22 cellular contexts compared by ENCODE assay signal in the genomic region with DNA sequence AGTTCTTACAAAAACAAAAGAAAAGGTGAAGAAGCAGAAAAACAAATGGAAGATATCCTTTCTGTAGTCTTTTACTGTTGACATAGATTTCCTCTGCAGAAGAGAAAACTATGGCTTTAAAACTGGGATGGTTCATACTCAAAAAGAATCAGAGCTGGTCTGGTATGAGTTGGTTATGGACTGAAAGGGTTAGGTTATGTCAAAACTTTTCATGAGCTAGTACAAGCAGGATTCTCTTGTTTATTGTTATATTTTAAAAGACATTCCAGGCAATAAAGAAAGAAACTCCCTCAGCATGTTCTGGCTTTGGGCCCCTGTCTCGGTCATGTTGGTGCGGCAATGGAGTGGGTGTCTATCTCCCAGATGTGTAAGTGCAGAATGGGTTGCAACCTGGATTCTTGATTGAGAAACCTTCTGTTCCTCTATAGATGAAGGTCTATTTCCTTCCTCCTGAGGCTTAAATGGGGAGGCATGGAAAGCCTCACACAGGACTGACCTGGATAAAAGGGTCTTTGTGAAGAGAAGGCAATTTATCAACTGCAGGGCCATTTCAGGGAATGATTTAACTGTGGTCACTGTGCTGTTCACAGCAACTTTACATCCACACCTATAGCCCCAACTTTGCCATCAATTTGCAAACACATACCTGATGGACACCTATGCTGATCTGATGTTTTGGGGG.
DNase-seq lines count a peak whose midpoint lies in the region; ATAC-seq and TF ChIP-seq lines count a peak whose summit lies in the region.
"Had no signal": no experiment of that assay in that cellular context is flagged by ENCODE, and none has a peak within 500 bp of the region (broad histone marks: within the 10 kb centered on the region; RNA-seq: fewer than 3 reads in every experiment).

No MANE protein-coding gene starts in this region.

- in situ Hi-C loops in SK-MEL-5 (cut with HindIII; ENCODE audit: low pct_unique_long_range_greater_than_20kb, low sequenced_read_pairs), result no loop called here

- DNase-seq in AG08395 (ENCODE audit: low spot score) (peak; percentile 58), SK-MEL-5 (ENCODE audit: low read depth, low spot score) (peak; percentile 50), osteocyte (ENCODE audit: extremely low spot score, unreplicated experiment) (no peak), NCI-H128 (lab: John Stamatoyannopoulos, UW; ENCODE audit: unreplicated experiment) (no peak), DMS153 treated with DMSO at 0.1 percent for 48 hours (lab: John Stamatoyannopoulos, UW; ENCODE audit: unreplicated experiment) (no peak), Right ventricle myocardium superior (no peak)
- DNase-seq: 8988T; activated CD4-positive, alpha-beta T cell treated with anti-CD3 and anti-CD28 coated beads for 48 hours; caudate nucleus; CD4-positive, alpha-beta T cell; DMS53; esophagus squamous epithelium; KBM-7; NCI-H2029; NCI-H510A; occipital lobe; stimulated activated CD4-positive, alpha-beta T cell treated with anti-CD3 and anti-CD28 coated beads, Interleukin-2, amount 100 ng/mL, for 24 hours; stimulated activated naive CD4-positive, alpha-beta T cell treated with Interleukin-2 at 50 U/mL for 16 hours; upper lobe of left lung had no signal

- H3K4me1 Mint-ChIP-seq in osteocyte (ENCODE audit: unreplicated experiment), result peaks cover 22% of the 10 kb centered on the region

- no peak for TF ChIP-seq CTCF in osteocyte (IDR thresholded peaks at IDR 0.05)

- H3K27me3 Mint-ChIP-seq in osteocyte (ENCODE audit: unreplicated experiment), result no peaks in the 10 kb centered on the region
- H3K27me3 Mint-ChIP-seq: CD4-positive, alpha-beta T cell had no signal

- no peaks in the 10 kb centered on the region for H3K36me3 Mint-ChIP-seq in osteocyte (ENCODE audit: unreplicated experiment)

- intact Hi-C loops in Right ventricle myocardium superior (cut with DNase I), result no loop called here

- no peaks in the 10 kb centered on the region for H3K9me3 Mint-ChIP-seq in osteocyte (ENCODE audit: unreplicated experiment)
- H3K9me3 Mint-ChIP-seq: activated T-helper 2 cell treated with anti-CD3 and anti-CD28 coated beads, Interferon-gamma antibody, Interleukin-2, Interleukin-4, amounts not matched to agents 10 μg/mL and 5 μg/mL and 100 μg/mL, durations not matched to agents 14 hours and 24 hours and 36 hours; CD4-positive, alpha-beta T cell had no signal

- H3K27ac Mint-ChIP-seq in osteocyte (ENCODE audit: unreplicated experiment), result peak overlapping the region; percentile 67
- H3K27ac Mint-ChIP-seq: activated T-helper 2 cell treated with anti-CD3 and anti-CD28 coated beads, Interferon-gamma antibody, Interleukin-2, Interleukin-4, amounts not matched to agents 10 μg/mL and 5 μg/mL and 100 μg/mL, durations not matched to agents 14 hours and 24 hours and 36 hours; CD4-positive, alpha-beta T cell had no signal

- no peak overlapping the region for H3K4me3 Mint-ChIP-seq in osteocyte (ENCODE audit: unreplicated experiment)
- H3K4me3 Mint-ChIP-seq: CD4-positive, alpha-beta T cell had no signal

- ATAC-seq in esophagus mucosa, result peak; percentile 69
- ATAC-seq in HG02884 (IDR thresholded peaks at IDR 0.05; ENCODE audit: unreplicated experiment), result no peak
- no peak for ATAC-seq in Right ventricle myocardium superior (ENCODE audit: poor library complexity)

Comparison
In these comparisons a context has a peak if more than half of its experiments do, and no peak if none do; other contexts are left out.
1. DNase-seq: peak in AG08395 (single experiment) and SK-MEL-5 (single experiment); none in osteocyte (single experiment), NCI-H128 (single experiment), DMS153 treated with DMSO at 0.1 percent for 48 hours (single experiment) and Right ventricle myocardium superior (single experiment).